In the genomic region with DNA sequence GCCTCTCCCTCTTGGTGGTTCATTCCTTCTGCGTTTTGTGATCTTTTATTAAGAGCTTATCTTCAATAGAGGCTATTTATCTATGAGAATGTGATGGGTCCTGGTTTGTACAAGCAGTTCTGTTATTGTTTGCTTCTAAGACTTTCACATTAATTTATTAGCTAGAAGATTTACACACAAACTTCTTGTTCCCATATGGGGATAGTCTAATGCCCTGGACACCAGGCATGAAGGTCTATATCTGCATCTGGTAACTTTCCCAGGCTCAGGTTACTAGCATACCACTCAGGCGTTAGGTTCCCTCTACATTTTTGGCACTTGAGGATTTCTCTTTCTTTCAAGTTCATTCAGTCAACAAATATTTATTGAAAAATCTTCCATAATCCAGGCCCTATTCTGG, we compare ENCODE assay signal across 9 cellular contexts. TPM values are rescaled to one million over a fixed set of nuclear protein-coding genes. Genes with fewer than 3 reads are reported as not detected.
DNase-seq lines count a peak whose midpoint lies in the region; ATAC-seq and TF ChIP-seq lines count a peak whose summit lies in the region.
"Had no signal": no experiment of that assay in that cellular context is flagged by ENCODE, and none has a peak within 500 bp of the region (broad histone marks: within the 10 kb centered on the region; RNA-seq: fewer than 3 reads in every experiment).

No MANE protein-coding gene starts in this region.

- peak overlapping the region; percentile 54 for H3K4me3 ChIP-seq in Loucy (ENCODE audit: low read length, poor library complexity, severe bottlenecking)
- no peak overlapping the region for H3K4me3 ChIP-seq in prostate gland

- no peaks in the 10 kb centered on the region for H3K27me3 Mint-ChIP-seq in T-helper 1 cell treated with Interleukin-12 subunit alpha and Interleukin-12 subunit beta and Interleukin-4 antibody, amounts not matched to agents 30 μg/mL and 1 μg/mL, for 36 hours (ENCODE audit: low read depth)
- no peaks in the 10 kb centered on the region for H3K27me3 Mint-ChIP-seq in central memory CD8-positive, alpha-beta T cell

- peaks cover 92% of the 10 kb centered on the region for H3K79me2 ChIP-seq in Loucy (ENCODE audit: insufficient read depth, low read length)

- no peaks in the 10 kb centered on the region for H3K27me3 ChIP-seq in Loucy (ENCODE audit: insufficient read depth, low read length, poor library complexity, severe bottlenecking)
- no peaks in the 10 kb centered on the region for H3K27me3 ChIP-seq in prostate gland (replicated peaks; ENCODE audit: insufficient read depth)

- no peak for TF ChIP-seq CTCF in Loucy (conservative IDR thresholded peaks at IDR 0.05; ENCODE audit: low read length)
- no peak for TF ChIP-seq CTCF in prostate gland (IDR thresholded peaks at IDR 0.05)

- WGBS in prostate gland: 41% methylated on average over 2 of the region's 2 CpGs

- peak overlapping the region; percentile 82 for H3K27ac Mint-ChIP-seq in T-helper 1 cell treated with Interleukin-12 subunit alpha and Interleukin-12 subunit beta and Interleukin-4 antibody, amounts not matched to agents 30 μg/mL and 1 μg/mL, for 36 hours
- H3K27ac Mint-ChIP-seq in central memory CD8-positive, alpha-beta T cell (ENCODE audit: low read depth): peak overlapping the region; percentile 85

- no peak overlapping the region for H2AFZ ChIP-seq in Loucy (ENCODE audit: low read length)

- ATAC-seq in central memory CD8-positive, alpha-beta T cell (replicated peaks; ENCODE audit: extremely low read depth, poor library complexity, severe bottlenecking): no peak
- ATAC-seq in GM18502 (IDR thresholded peaks at IDR 0.05; ENCODE audit: poor library complexity, unreplicated experiment) (no peak), GM21737 (IDR thresholded peaks at IDR 0.05; ENCODE audit: unreplicated experiment) (no peak)

- DNase-seq in T-helper 1 cell (no peak), prostate gland (ENCODE audit: low spot score) (no peak), OCI-M1 (lab: John Stamatoyannopoulos, UW) (no peak)
- DNase-seq in central memory CD8-positive, alpha-beta T cell (ENCODE audit: low spot score in 2 of 2): no peak
- DNase-seq: SK-N-SH had no signal

- peak overlapping the region; percentile 68 for H3K4me2 ChIP-seq in Loucy (ENCODE audit: low read depth, low read length, poor library complexity, severe bottlenecking)
- H3K4me2 ChIP-seq: SK-N-SH had no signal

- peak overlapping the region; percentile 37 for H3K9ac ChIP-seq in Loucy (ENCODE audit: low read depth, low read length, poor library complexity, severe bottlenecking)
- H3K9ac ChIP-seq: SK-N-SH had no signal

- H3K27ac ChIP-seq in prostate gland: peak overlapping the region; percentile 26 to 70

- H4K20me1 ChIP-seq in Loucy (ENCODE audit: insufficient read depth, low read length, poor library complexity, severe bottlenecking): no peaks in the 10 kb centered on the region

- H3K9me3 ChIP-seq in Loucy (ENCODE audit: insufficient read depth, low read depth, low read length) (no peaks in the 10 kb centered on the region), prostate gland (no peaks in the 10 kb centered on the region)

- H3K4me1 ChIP-seq in Loucy (ENCODE audit: insufficient read depth, low read length, poor library complexity, severe bottlenecking) (peaks cover 90% of the 10 kb centered on the region), prostate gland (replicated peaks) (peaks cover 12% of the 10 kb centered on the region)

- peaks cover 14% of the 10 kb centered on the region; the same call in 1 of the 2 replicates for H3K36me3 ChIP-seq in Loucy (ENCODE audit: insufficient read depth, low read length)
- no peaks in the 10 kb centered on the region for H3K36me3 ChIP-seq in prostate gland

- no peaks in the 10 kb centered on the region for H3K9me3 Mint-ChIP-seq in T-helper 1 cell treated with Interleukin-12 subunit alpha and Interleukin-12 subunit beta and Interleukin-4 antibody, amounts not matched to agents 30 μg/mL and 1 μg/mL, for 36 hours
- no peaks in the 10 kb centered on the region for H3K9me3 Mint-ChIP-seq in central memory CD8-positive, alpha-beta T cell

- intact Hi-C loops in prostate gland (cut with DNase I): no loop called here

- peaks cover 62% of the 10 kb centered on the region for H3K4me1 Mint-ChIP-seq in T-helper 1 cell treated with Interleukin-12 subunit alpha and Interleukin-12 subunit beta and Interleukin-4 antibody, amounts not matched to agents 30 μg/mL and 1 μg/mL, for 36 hours (ENCODE audit: low read depth)
- peaks cover 81% of the 10 kb centered on the region for H3K4me1 Mint-ChIP-seq in central memory CD8-positive, alpha-beta T cell

- TF ChIP-seq POLR2A in prostate gland (IDR thresholded peaks at IDR 0.05): no peak

- H3K36me3 Mint-ChIP-seq in T-helper 1 cell treated with Interleukin-12 subunit alpha and Interleukin-12 subunit beta and Interleukin-4 antibody, amounts not matched to agents 30 μg/mL and 1 μg/mL, for 36 hours (ENCODE audit: low read depth): peaks cover 39% of the 10 kb centered on the region
- peaks cover 2% of the 10 kb centered on the region for H3K36me3 Mint-ChIP-seq in central memory CD8-positive, alpha-beta T cell (ENCODE audit: insufficient read depth)

- H3F3A ChIP-seq in Loucy (ENCODE audit: low read depth): 0 out of 2 replicates have a peak, but pooled peaks cover 8% of the 10 kb centered on the region

- H3K4me3 Mint-ChIP-seq in T-helper 1 cell treated with Interleukin-12 subunit alpha and Interleukin-12 subunit beta and Interleukin-4 antibody, amounts not matched to agents 30 μg/mL and 1 μg/mL, for 36 hours: peak overlapping the region; percentile 30
- H3K4me3 Mint-ChIP-seq in central memory CD8-positive, alpha-beta T cell: peak overlapping the region; percentile 54

- no peaks in the 10 kb centered on the region for H3K9me2 ChIP-seq in Loucy (replicated peaks; ENCODE audit: low read depth, low read length)
- H3K9me2 ChIP-seq: SK-N-SH had no signal

RNA-seq across cellular contexts. Expression of gene XPNPEP1, which starts 7.7 kb away (rescaled TPM):
- 10 to 100 TPM; 53.4 to 64.3 TPM for total RNA-seq in prostate gland
